ENCODE assay signal across 8 cellular contexts in genomic region chr7:76162416-76163170, GRCh38. TPM values are rescaled to one million over a fixed set of nuclear protein-coding genes. Genes with fewer than 3 reads are reported as not detected.
DNase-seq lines count a peak whose midpoint lies in the region; TF ChIP-seq lines count a peak whose summit lies in the region.
"Not testable (repeated sequence)": the region's sequence is repeated elsewhere in the genome, so short reads cannot be mapped to it uniquely, and the experiment has no call there.

No MANE protein-coding gene starts in this region.

- H3K4ac ChIP-seq in H9 (ENCODE audit: low read depth, low read length), result not testable (repeated sequence)

- not testable (repeated sequence) for H3K79me1 ChIP-seq in H9 (ENCODE audit: insufficient read depth, low read depth, low read length, poor library complexity, severe bottlenecking)

- not testable (repeated sequence) for TF ChIP-seq CTCF in H9 (conservative IDR thresholded peaks at IDR 0.05); suprapubic skin (IDR thresholded peaks at IDR 0.05)

- not testable (repeated sequence) for H2AK5ac ChIP-seq in H9 (ENCODE audit: insufficient read length, low read length)

- H3K4me1 ChIP-seq in H9 (ENCODE audit: insufficient read depth, low read length); ectodermal cell (ENCODE audit: control insufficient read depth, insufficient read depth, low read length); suprapubic skin: not testable (repeated sequence)
- peaks cover 22% of the 10 kb centered on the region for H3K4me1 ChIP-seq in iPS-18a (ENCODE audit: control insufficient read depth, low read depth, low read length)

- H3K27ac Mint-ChIP-seq in H9, result peak overlapping the region; percentile 96 to 99 (median 99)

- no CpG with 5 or more reads among the region's 10 CpGs for WGBS in H9 (ENCODE audit: extremely low coverage, insufficient read length, low lambda C conversion rate)
- WGBS in ectodermal cell, 2 experiments, result 87 to 98% methylated on average over 3 to 4 of the region's 10 CpGs
- 87% methylated on average over 10 of the region's 10 CpGs for WGBS in suprapubic skin

- not testable (repeated sequence) for H4K20me1 ChIP-seq in H9 (ENCODE audit: control insufficient read depth, insufficient read depth, insufficient read length)

- not testable (repeated sequence) for H3K36me3 ChIP-seq in ectodermal cell (ENCODE audit: control insufficient read depth, insufficient read depth, low read length); iPS-18a (ENCODE audit: control insufficient read depth, low read depth, low read length); suprapubic skin

- H3K27me3 Mint-ChIP-seq in H9 (ENCODE audit: low read depth), result not testable (repeated sequence)

- H4K91ac ChIP-seq in H9 (ENCODE audit: insufficient read length, low read depth, low read length), result not testable (repeated sequence)

- not testable (repeated sequence) for H3K23me2 ChIP-seq in H9 (ENCODE audit: insufficient read length, low read depth, low read length, poor library complexity, severe bottlenecking)

- H2AFZ ChIP-seq in H9 (ENCODE audit: low read length), result not testable (repeated sequence)

- not testable (repeated sequence) for H3K23ac ChIP-seq in H9 (ENCODE audit: insufficient read length, low read depth, low read length)

- not testable (repeated sequence) for H3K56ac ChIP-seq in H9 (ENCODE audit: insufficient read length, low read depth, low read length)

- H2BK120ac ChIP-seq in H9 (ENCODE audit: low read depth, low read length, poor library complexity, severe bottlenecking), result not testable (repeated sequence)

- not testable (repeated sequence) for H3K18ac ChIP-seq in H9 (ENCODE audit: insufficient read length, low read depth, low read length)

- not testable (repeated sequence) for H3K27me3 ChIP-seq in H9 (ENCODE audit: insufficient read depth, low read length); ectodermal cell (ENCODE audit: control insufficient read depth, insufficient read depth, low read length, poor library complexity, severe bottlenecking); iPS-18a (ENCODE audit: control insufficient read depth, insufficient read depth, low read length); suprapubic skin

- not testable (repeated sequence) for H3K9me3 ChIP-seq in H9 (ENCODE audit: control insufficient read depth, low read depth, low read length); ectodermal cell (ENCODE audit: control insufficient read depth, low read length); iPS-18a (ENCODE audit: control insufficient read depth, low read depth, low read length); suprapubic skin

- peaks cover 25 to 41% of the 10 kb centered on the region in 2 experiments for H3K4me1 Mint-ChIP-seq in H9

- H2BK20ac ChIP-seq in H9 (ENCODE audit: low read depth, low read length, poor library complexity, severe bottlenecking), result not testable (repeated sequence)

- TF ChIP-seq POLR2A in suprapubic skin (IDR thresholded peaks at IDR 0.05), result not testable (repeated sequence)

- not testable (repeated sequence) for H3K36me3 Mint-ChIP-seq in H9 (ENCODE audit: insufficient read depth in 1 of 3, low read depth in 3 of 3)

- not testable (repeated sequence) for H3T11ph ChIP-seq in H9 (ENCODE audit: low read length)

- H4K8ac ChIP-seq in H9 (replicated peaks; ENCODE audit: insufficient read length, low read depth, low read length), result not testable (repeated sequence)

- H3K9ac ChIP-seq in H9 (ENCODE audit: extremely low read depth, insufficient read length, low read length), result not testable (repeated sequence)
- peak overlapping the region; percentile 51 for H3K9ac ChIP-seq in iPS-18a (ENCODE audit: low read length)

- H3K14ac ChIP-seq in H9 (ENCODE audit: insufficient read depth, low read length), result not testable (repeated sequence)

- H3K4me3 Mint-ChIP-seq in H9, result peak overlapping the region; percentile 10 to 38; a peak in 4 of 5 replicates

- not testable (repeated sequence) for H2BK12ac ChIP-seq in H9 (ENCODE audit: insufficient read length, low read depth, low read length)

- not testable (repeated sequence) for TF ChIP-seq EP300 in suprapubic skin (IDR thresholded peaks at IDR 0.05)

- not testable (repeated sequence) for H3K27ac ChIP-seq in H9 (ENCODE audit: insufficient read length, low read depth, low read length)
- H3K27ac ChIP-seq in ectodermal cell (ENCODE audit: insufficient read depth, low read depth, low read length, poor library complexity, severe bottlenecking) (peak overlapping the region; percentile 55), iPS-18a (ENCODE audit: low read length) (peak overlapping the region; percentile 81), suprapubic skin (peak overlapping the region; percentile 7)

- not testable (repeated sequence) for H3K4me3 ChIP-seq in ectodermal cell (ENCODE audit: insufficient read depth, low read depth, low read length); suprapubic skin
- peak overlapping the region; percentile 22 for H3K4me3 ChIP-seq in iPS-18a (ENCODE audit: low read length)

- H4K5ac ChIP-seq in H9 (ENCODE audit: insufficient read length, low read depth, low read length), result not testable (repeated sequence)

- DNase-seq in Ammon's horn (ENCODE audit: low spot score), result peak; percentile 56
- not testable (repeated sequence) for DNase-seq in H9; suprapubic skin (ENCODE audit: low spot score in 2 of 2)
- peak; percentile 56 for DNase-seq in RPMI7951 (ENCODE audit: low read depth)
- DNase-seq in amniotic epithelial cell (ENCODE audit: low read depth), result peak; percentile 43
- peak; percentile 2 for DNase-seq in midbrain (lab: John Stamatoyannopoulos, UW)

- H3K4me2 ChIP-seq in H9 (ENCODE audit: insufficient read depth, insufficient read length, low read length), result not testable (repeated sequence)

- not testable (repeated sequence) for H2BK15ac ChIP-seq in H9 (ENCODE audit: low read depth, low read length)

- not testable (repeated sequence) for H2BK5ac ChIP-seq in H9 (ENCODE audit: insufficient read length, low read length)

- H3K79me2 ChIP-seq in H9 (ENCODE audit: insufficient read depth, low read length), result not testable (repeated sequence)

- H3K9me3 Mint-ChIP-seq in H9, result not testable (repeated sequence)

RNA-seq across cellular contexts. Expression of gene SRRM3, which starts 39.1 kb away (rescaled TPM):
- total RNA-seq in H9 (2021) (10.7 and 11.0 TPM in 2 replicates), suprapubic skin (1 to 10 TPM; 5.6 to 8.5 (median 7.7) TPM)
- total RNA-seq in RPMI7951 (2014; rRNA removed; shearing (Covaris generic)), result not detected in 2 replicates
- polyA plus RNA-seq in ectodermal cell (2013, experiment 1 of 4), result 5.1 TPM
- polyA plus RNA-seq in ectodermal cell (2013, experiment 2 of 4), result 5.7 TPM
- 6.0 TPM for polyA plus RNA-seq in ectodermal cell (2013, experiment 3 of 4)
- 4.8 TPM for polyA plus RNA-seq in ectodermal cell (2013, experiment 4 of 4)
